1 cellular context compared by ENCODE assay signal in the genomic region with DNA sequence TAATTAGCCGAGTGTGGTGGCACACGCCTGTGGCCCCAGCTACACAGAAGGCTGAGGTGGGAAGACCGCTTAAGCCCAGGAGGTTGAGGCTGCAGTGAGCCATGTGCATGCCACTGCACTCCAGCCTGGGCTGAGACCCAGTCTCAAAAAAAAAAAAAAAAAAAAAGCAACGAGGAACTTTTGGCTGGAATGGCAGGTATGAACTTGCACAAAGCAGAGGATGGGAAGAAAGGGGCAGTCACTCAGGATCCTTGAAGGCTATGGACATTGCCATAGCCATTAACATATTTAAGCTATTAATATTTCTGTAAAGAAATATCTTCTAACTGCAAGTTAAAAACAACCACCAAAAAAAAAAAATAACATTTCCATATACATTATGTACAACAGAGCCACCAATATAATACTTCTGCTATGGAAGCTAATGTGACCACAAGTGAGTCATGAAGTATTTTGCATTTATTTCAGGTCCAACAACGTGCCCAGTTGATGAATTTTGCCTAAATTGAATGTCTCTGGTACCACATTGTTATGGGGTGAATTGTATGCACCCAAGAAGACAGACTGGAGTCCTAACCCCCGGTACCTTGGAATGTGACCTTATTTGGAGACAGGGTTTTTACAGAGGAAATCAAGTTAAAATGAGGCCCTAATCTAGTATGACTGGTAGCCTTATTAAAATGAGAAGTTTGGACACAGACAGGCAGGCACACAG.
TF ChIP-seq lines count a peak whose summit lies in the region.

No MANE protein-coding gene starts in this region.

TF ChIP-seq in IMR-90, 13 proteins besides CTCF, POLR2A, EP300 and RAD21 (continued from another document):
- peak; percentile 38; the same call in 1 of the 2 replicates for TF ChIP-seq FOS (IDR thresholded peaks at IDR 0.05; ENCODE audit: low read depth, low read length)
- 0 out of 2 replicates have a peak, but pooled peaks have one; percentile 28 for TF ChIP-seq BHLHE40 (IDR thresholded peaks at IDR 0.05; ENCODE audit: low read depth, low read length)
- TF ChIP-seq NFE2L2 (IDR thresholded peaks at IDR 0.05; ENCODE audit: low read depth, low read length), result no peak
- no peak for TF ChIP-seq MXI1 (IDR thresholded peaks at IDR 0.05; ENCODE audit: borderline replicate concordance, low read depth, low read length)
- no peak for TF ChIP-seq MAZ (IDR thresholded peaks at IDR 0.05; ENCODE audit: borderline replicate concordance, low read depth, low read length)
- TF ChIP-seq MAFK (IDR thresholded peaks at IDR 0.05; ENCODE audit: low read depth, low read length), result no peak
- no peak for TF ChIP-seq RFX5 (IDR thresholded peaks at IDR 0.05; ENCODE audit: low read depth, low read length)
TF ChIP-seq in IMR-90: peak in this region for 2.
